8 cellular contexts compared by ENCODE assay signal in genomic region chr9:69615880-69616279, GRCh38.
"Had no signal": no experiment of that assay in that cellular context is flagged by ENCODE, and none has a peak within 500 bp of the region (broad histone marks: within the 10 kb centered on the region; RNA-seq: fewer than 3 reads in every experiment).

No MANE protein-coding gene starts in this region.

- H3K4me3 ChIP-seq: GM23248, K562 had no signal

- H3K27ac ChIP-seq: GM23248, HL-60 had no signal

- DNase-seq: GM23248, GOT3, H9, HCEC 1CT, IMR-90, KG1 had no signal

- ATAC-seq: K562 had no signal

- FAIRE-seq: K562 had no signal
